ENCODE assay signal across 8 cellular contexts in genomic region chr5:126354012-126354856, GRCh38.
A peak's percentile ranks its signal among the peaks of the same experiment; 100 is the strongest.
DNase-seq lines count a peak whose midpoint lies in the region; ATAC-seq lines count a peak whose summit lies in the region.

No MANE protein-coding gene starts in this region.

- intact Hi-C loops in aorta (cut with DNase I), result loop anchor here (5.0 to 10.0 kb wide), 2 partner anchors 71 to 138 kb away; partner anchors contain the start of gene GRAMD2B (in 1 of the 2)

- 40% methylated on average over 1 of the region's 6 CpGs; no CpG with 5 or more reads in 1 of the 2 experiments for WGBS in mesodermal cell (ENCODE audit: insufficient coverage in 2 of 2), 2 experiments
- 15 to 16% methylated on average over 6 of the region's 6 CpGs for WGBS in aorta, 2 donors

- H3K9me3 ChIP-seq in mesodermal cell (ENCODE audit: control insufficient read depth, low read length), result no peaks in the 10 kb centered on the region
- H3K9me3 ChIP-seq in aorta (ENCODE audit: control insufficient read depth, low read length), result no peaks in the 10 kb centered on the region

- peaks cover 4% of the 10 kb centered on the region for H3K4me1 ChIP-seq in mesodermal cell (ENCODE audit: control insufficient read depth, insufficient read depth, low read length, poor library complexity, severe bottlenecking)
- H3K4me1 ChIP-seq in aorta (ENCODE audit: control insufficient read depth in 1 of 2, insufficient read depth in 2 of 2, low read length in 2 of 2), result no peaks in the 10 kb centered on the region

- H3K4me3 ChIP-seq in mesodermal cell (ENCODE audit: extremely low read depth, insufficient read depth, low read length, poor library complexity, severe bottlenecking) (no peak overlapping the region), aorta (ENCODE audit: low read length in 2 of 2) (peak overlapping the region in 1 of 2 donors; percentile 48)

- no peaks in the 10 kb centered on the region for H3K36me3 ChIP-seq in mesodermal cell (ENCODE audit: control insufficient read depth, insufficient read depth, low read length)
- no peaks in the 10 kb centered on the region for H3K36me3 ChIP-seq in aorta (ENCODE audit: control insufficient read depth in 1 of 2, insufficient read depth in 2 of 2, low read length in 1 of 2)

- H3K27me3 ChIP-seq in aorta (ENCODE audit: control insufficient read depth in 1 of 2, insufficient read depth in 2 of 2, low read length in 1 of 2), result no peaks in the 10 kb centered on the region

- peak overlapping the region; percentile 65 for H3K27ac ChIP-seq in mesodermal cell (ENCODE audit: low read depth, low read length, severe bottlenecking)
- H3K27ac ChIP-seq in aorta (ENCODE audit: low read depth in 1 of 2, low read length in 2 of 2), result no peak overlapping the region

- peak; percentile 34 for DNase-seq in NCI-H2171 treated with DMSO at 0.1 percent for 48 hours (lab: John Stamatoyannopoulos, UW)
- DNase-seq in NCI-H2171 (lab: John Stamatoyannopoulos, UW), result no peak
- DNase-seq in SHP77 (lab: John Stamatoyannopoulos, UW), result peak; percentile 8 to 9
- peak; percentile 62 to 73 for DNase-seq in dermis microvascular lymphatic vessel endothelial cell (ENCODE audit: low read depth in 2 of 2)
- DNase-seq in aorta, result no peak

- ATAC-seq in HG03520 (IDR thresholded peaks at IDR 0.05; ENCODE audit: unreplicated experiment) (peak; percentile 30), aorta (ENCODE audit: low FRiP score) (peak; percentile 70), GM19328 (IDR thresholded peaks at IDR 0.05; ENCODE audit: unreplicated experiment) (no peak)

Comparison
In these comparisons a context has a peak if more than half of its experiments do, and no peak if none do; other contexts are left out.
1. DNase-seq: peak in NCI-H2171 treated with DMSO at 0.1 percent for 48 hours (single experiment), SHP77 (2 of 2) and dermis microvascular lymphatic vessel endothelial cell (2 of 2); none in NCI-H2171 (single experiment) and aorta (0 of 2).